11 cellular contexts compared by ENCODE assay signal in genomic region chr18:9535430-9535972, GRCh38.
DNase-seq lines count a peak whose midpoint lies in the region; FAIRE-seq and TF ChIP-seq lines count a peak whose summit lies in the region.
"Had no signal": no experiment of that assay in that cellular context is flagged by ENCODE, and none has a peak within 500 bp of the region (broad histone marks: within the 10 kb centered on the region; RNA-seq: fewer than 3 reads in every experiment).

No MANE protein-coding gene starts in this region.

- peak overlapping the region; percentile 63 for H3K4me2 ChIP-seq in astrocyte (ENCODE audit: low read length)

- H3K4me1 Mint-ChIP-seq in astrocyte (ENCODE audit: low read depth, unreplicated experiment), result peaks cover 17% of the 10 kb centered on the region
- H3K4me1 Mint-ChIP-seq: activated CD4-positive, alpha-beta T cell treated with anti-CD3 and anti-CD28 coated beads for 36 hours had no signal

- H3K27ac Mint-ChIP-seq in astrocyte (ENCODE audit: unreplicated experiment), result peak overlapping the region; percentile 75
- H3K27ac Mint-ChIP-seq: activated CD4-positive, alpha-beta T cell treated with anti-CD3 and anti-CD28 coated beads for 36 hours had no signal

- TF ChIP-seq CTCF in astrocyte (IDR thresholded peaks at IDR 0.05; ENCODE audit: insufficient read depth, low read depth, low read length), result no peak

- DNase-seq in G401 (ENCODE audit: low spot score) (peak; percentile 60), astrocyte (ENCODE audit: low read depth) (peak; percentile 83), hippocampal formation (lab: John Stamatoyannopoulos, UW) (peak; percentile 66 to 70), skeletal muscle cell (ENCODE audit: low read depth) (peak; percentile 84), NCI-H1105 (lab: John Stamatoyannopoulos, UW) (no peak), activated gamma-delta T cell (lab: John Stamatoyannopoulos, UW) (no peak), MG63 (no peak)
- no peak for DNase-seq in activated T-cell treated with anti-CD3 and anti-CD28 coated beads, Interleukin-2, amount 50 U/mL, for 1 hour
- DNase-seq: activated CD4-positive, alpha-beta T cell treated with anti-CD3 and anti-CD28 coated beads for 36 hours; Karpas-422 had no signal

- H2AFZ ChIP-seq in astrocyte (ENCODE audit: low read depth, low read length), result no peak overlapping the region

- no peaks in the 10 kb centered on the region for H3K9me3 Mint-ChIP-seq in astrocyte (ENCODE audit: unreplicated experiment)

- H4K20me1 ChIP-seq in astrocyte (ENCODE audit: insufficient read depth, low read length), result peaks cover 7% of the 10 kb centered on the region

- peaks cover 13% of the 10 kb centered on the region for H3K4me1 ChIP-seq in astrocyte (ENCODE audit: insufficient read depth, low read length)

- peaks cover 3% of the 10 kb centered on the region for H3K36me3 ChIP-seq in astrocyte (ENCODE audit: insufficient read depth, low read length)
- H3K36me3 ChIP-seq in MG63, result peaks cover 10% of the 10 kb centered on the region

- H3K79me2 ChIP-seq in astrocyte (ENCODE audit: insufficient read depth, low read length), result no peaks in the 10 kb centered on the region

- peak; percentile 89 for FAIRE-seq in astrocyte (lab: Jason Lieb, UNC)

- peaks cover 45% of the 10 kb centered on the region for H3K36me3 Mint-ChIP-seq in astrocyte (ENCODE audit: low read depth, unreplicated experiment)

- H3K27ac ChIP-seq in astrocyte (ENCODE audit: low read depth, low read length), result peak overlapping the region; percentile 23

- H3K9me3 ChIP-seq in astrocyte (ENCODE audit: insufficient read depth, low read depth, low read length), result no peaks in the 10 kb centered on the region
- no peaks in the 10 kb centered on the region for H3K9me3 ChIP-seq in MG63
- H3K9me3 ChIP-seq: tibial nerve had no signal

- no peaks in the 10 kb centered on the region for H3K27me3 Mint-ChIP-seq in astrocyte (ENCODE audit: low read depth, unreplicated experiment)
- H3K27me3 Mint-ChIP-seq: activated CD4-positive, alpha-beta T cell treated with anti-CD3 and anti-CD28 coated beads for 36 hours had no signal

- H3K4me3 ChIP-seq in astrocyte (ENCODE audit: insufficient read depth, low read depth, low read length) (peak overlapping the region; percentile 0), skeletal muscle cell (ENCODE audit: low read depth, low read length) (no peak overlapping the region), MG63 (no peak overlapping the region)

- in situ Hi-C loops in G401 (cut with HindIII; ENCODE audit: low sequenced_read_pairs), result no loop called here

- peak overlapping the region; percentile 45 for H3K9ac ChIP-seq in astrocyte (ENCODE audit: low read length)

- peak overlapping the region; percentile 27 for H3K4me3 Mint-ChIP-seq in astrocyte (ENCODE audit: unreplicated experiment)
- H3K4me3 Mint-ChIP-seq: activated CD4-positive, alpha-beta T cell treated with anti-CD3 and anti-CD28 coated beads for 36 hours had no signal

- no peaks in the 10 kb centered on the region for H3K27me3 ChIP-seq in astrocyte (ENCODE audit: insufficient read depth, low read length)
- H3K27me3 ChIP-seq in MG63, result no peaks in the 10 kb centered on the region
- H3K27me3 ChIP-seq: tibial nerve had no signal

Comparison
In these comparisons a context has a peak if more than half of its experiments do, and no peak if none do; other contexts are left out.
1. DNase-seq: peak in G401 (single experiment), astrocyte (single experiment), hippocampal formation (2 of 2) and skeletal muscle cell (single experiment); none in activated T-cell treated with anti-CD3 and anti-CD28 coated beads, Interleukin-2, amount 50 U/mL, for 1 hour (single experiment), NCI-H1105 (single experiment), activated gamma-delta T cell (single experiment) and MG63 (single experiment).